ENCODE assay signal across 9 cellular contexts in the genomic region with DNA sequence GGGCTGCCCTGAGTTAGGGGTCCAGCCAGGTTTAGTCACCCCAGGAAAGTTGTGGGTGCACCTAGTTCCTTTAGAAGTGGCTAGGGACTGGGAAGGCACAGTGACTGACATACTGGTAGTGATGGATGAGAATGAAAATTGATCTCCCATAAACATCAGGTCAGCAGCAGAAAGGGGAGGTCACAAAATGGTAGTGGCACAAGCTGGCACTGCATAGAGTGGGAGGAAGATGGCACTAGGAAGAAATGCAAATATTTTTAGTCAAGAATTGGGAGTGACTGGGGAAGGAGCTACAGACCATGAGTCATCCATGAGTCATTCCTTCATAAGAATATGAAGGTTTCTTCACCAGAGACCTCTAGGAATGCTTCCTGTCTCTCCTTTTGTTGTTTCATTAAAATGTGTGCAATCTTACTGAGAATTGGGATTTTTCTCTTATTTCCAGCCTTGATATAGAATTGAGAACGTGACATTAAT.
DNase-seq lines count a peak whose midpoint lies in the region; ATAC-seq and TF ChIP-seq lines count a peak whose summit lies in the region.
"Had no signal": no experiment of that assay in that cellular context is flagged by ENCODE, and none has a peak within 500 bp of the region (broad histone marks: within the 10 kb centered on the region; RNA-seq: fewer than 3 reads in every experiment).

No MANE protein-coding gene starts in this region.

- peak overlapping the region; percentile 78 to 89 for H3K27ac Mint-ChIP-seq in natural killer cell treated with Interleukin-12 subunit alpha and Interleukin-12 subunit beta and Interleukin-15 and Interleukin-18, amount 100 ng/mL, for 72 hours
- H3K27ac Mint-ChIP-seq: type B pancreatic cell had no signal

- TF ChIP-seq CTCF in cardiac fibroblast (IDR thresholded peaks at IDR 0.05; ENCODE audit: low read depth, low read length), result no peak

- H3K9me3 Mint-ChIP-seq in natural killer cell treated with Interleukin-12 subunit alpha and Interleukin-12 subunit beta and Interleukin-15 and Interleukin-18, amount 100 ng/mL, for 72 hours, result no peaks in the 10 kb centered on the region
- H3K9me3 Mint-ChIP-seq: type B pancreatic cell had no signal

- peak; percentile 21 to 72 for ATAC-seq in natural killer cell treated with Interleukin-12 subunit alpha and Interleukin-12 subunit beta and Interleukin-15 and Interleukin-18, amount 100 ng/mL, for 72 hours
- ATAC-seq in HG03045 (IDR thresholded peaks at IDR 0.05; ENCODE audit: unreplicated experiment) (no peak), GM21723 (IDR thresholded peaks at IDR 0.05; ENCODE audit: unreplicated experiment) (no peak)

- peak overlapping the region; percentile 73 for H3K4me3 Mint-ChIP-seq in natural killer cell treated with Interleukin-12 subunit alpha and Interleukin-12 subunit beta and Interleukin-15 and Interleukin-18, amount 100 ng/mL, for 72 hours
- H3K4me3 Mint-ChIP-seq: type B pancreatic cell had no signal

- H3K4me3 ChIP-seq in cardiac fibroblast (replicated peaks in 1 of 2; ENCODE audit: low read depth in 2 of 2, low read length in 2 of 2), result no peak overlapping the region

- no peaks in the 10 kb centered on the region for H3K36me3 Mint-ChIP-seq in natural killer cell treated with Interleukin-12 subunit alpha and Interleukin-12 subunit beta and Interleukin-15 and Interleukin-18, amount 100 ng/mL, for 72 hours
- H3K36me3 Mint-ChIP-seq: type B pancreatic cell had no signal

- peaks cover 30 to 32% of the 10 kb centered on the region in 2 donors for H3K4me1 Mint-ChIP-seq in natural killer cell treated with Interleukin-12 subunit alpha and Interleukin-12 subunit beta and Interleukin-15 and Interleukin-18, amount 100 ng/mL, for 72 hours (ENCODE audit: low read depth in 2 of 2)

- no peaks in the 10 kb centered on the region for H3K27me3 Mint-ChIP-seq in natural killer cell treated with Interleukin-12 subunit alpha and Interleukin-12 subunit beta and Interleukin-15 and Interleukin-18, amount 100 ng/mL, for 72 hours

- DNase-seq in DMS53 (lab: John Stamatoyannopoulos, UW) (peak; percentile 62), NOMO-1 (lab: John Stamatoyannopoulos, UW; ENCODE audit: unreplicated experiment in 2 of 2) (peak; percentile 3 to 62), cardiac fibroblast (ENCODE audit: low read depth in 2 of 2) (peak; percentile 90 to 98), NCI-H187 (lab: John Stamatoyannopoulos, UW) (no peak), NCI-H2107 treated with DMSO at 0.1 percent for 48 hours (lab: John Stamatoyannopoulos, UW; ENCODE audit: unreplicated experiment) (no peak)
- no peak for DNase-seq in natural killer cell treated with Interleukin-12 subunit alpha and Interleukin-12 subunit beta and Interleukin-15 and Interleukin-18, amount 100 ng/mL, for 72 hours (ENCODE audit: low spot score)

Comparison
In these comparisons a context has a peak if more than half of its experiments do, and no peak if none do; other contexts are left out.
1. DNase-seq: peak in DMS53 (single experiment), NOMO-1 (2 of 2) and cardiac fibroblast (2 of 2); none in natural killer cell treated with Interleukin-12 subunit alpha and Interleukin-12 subunit beta and Interleukin-15 and Interleukin-18, amount 100 ng/mL, for 72 hours (single experiment), NCI-H187 (0 of 2) and NCI-H2107 treated with DMSO at 0.1 percent for 48 hours (single experiment).
2. ATAC-seq: peak in natural killer cell treated with Interleukin-12 subunit alpha and Interleukin-12 subunit beta and Interleukin-15 and Interleukin-18, amount 100 ng/mL, for 72 hours (2 of 2); none in HG03045 (single experiment) and GM21723 (single experiment).